In genomic region chr16:29726845-29727379, GRCh38 we compare ENCODE assay signal across 1 cellular context.
TF ChIP-seq lines count a peak whose summit lies in the region.

No MANE protein-coding gene starts in this region.

TF ChIP-seq in WTC11, 78 proteins besides CTCF, POLR2A, EP300 and RAD21 (continued from another document):
- TF ChIP-seq, protein P1, sequence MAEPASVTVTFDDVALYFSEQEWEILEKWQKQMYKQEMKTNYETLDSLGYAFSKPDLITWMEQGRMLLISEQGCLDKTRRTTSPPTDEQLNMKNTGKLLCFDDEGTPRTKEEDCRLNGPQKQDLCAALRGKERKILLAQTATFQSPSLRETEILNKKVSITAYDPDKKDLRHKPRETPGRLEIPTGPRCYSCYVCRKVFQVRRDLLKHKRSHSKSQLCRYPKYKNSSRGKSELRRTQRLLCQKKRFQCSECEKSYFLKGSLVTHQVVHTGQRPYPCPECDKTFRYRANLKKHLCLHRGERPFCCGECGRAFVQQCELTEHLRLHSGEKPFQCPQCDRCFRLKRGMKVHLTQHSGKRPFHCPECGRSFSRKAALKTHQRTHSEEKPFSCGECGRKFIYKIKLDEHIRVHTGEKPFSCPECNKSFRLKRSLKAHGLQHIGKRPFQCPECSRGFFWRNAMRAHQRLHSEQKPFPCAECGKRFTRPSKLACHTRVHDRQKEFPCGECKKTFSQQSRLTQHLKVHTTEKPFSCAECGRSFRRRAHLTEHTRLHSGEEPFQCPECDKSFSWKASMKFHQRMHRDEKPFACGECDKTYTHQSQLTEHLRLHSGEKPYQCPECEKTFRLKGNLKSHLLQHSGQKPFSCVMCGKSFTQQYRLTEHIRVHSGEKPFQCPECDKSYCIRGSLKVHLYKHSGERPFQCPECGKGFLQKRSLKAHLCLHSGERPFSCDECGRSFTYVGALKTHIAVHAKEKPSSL (CRISPR knock-in tag; conservative IDR thresholded peaks at IDR 0.05) = no peak
- TF ChIP-seq EMX1 (CRISPR knock-in tag; IDR thresholded peaks at IDR 0.05) (no peak), GABPB1 (CRISPR knock-in tag; IDR thresholded peaks at IDR 0.05) (no peak), HMGA2 (CRISPR knock-in tag; IDR thresholded peaks at IDR 0.05) (no peak), E2F4 (CRISPR knock-in tag; IDR thresholded peaks at IDR 0.05; ENCODE audit: borderline replicate concordance, low read depth) (no peak)
- TF ChIP-seq, protein P2, sequence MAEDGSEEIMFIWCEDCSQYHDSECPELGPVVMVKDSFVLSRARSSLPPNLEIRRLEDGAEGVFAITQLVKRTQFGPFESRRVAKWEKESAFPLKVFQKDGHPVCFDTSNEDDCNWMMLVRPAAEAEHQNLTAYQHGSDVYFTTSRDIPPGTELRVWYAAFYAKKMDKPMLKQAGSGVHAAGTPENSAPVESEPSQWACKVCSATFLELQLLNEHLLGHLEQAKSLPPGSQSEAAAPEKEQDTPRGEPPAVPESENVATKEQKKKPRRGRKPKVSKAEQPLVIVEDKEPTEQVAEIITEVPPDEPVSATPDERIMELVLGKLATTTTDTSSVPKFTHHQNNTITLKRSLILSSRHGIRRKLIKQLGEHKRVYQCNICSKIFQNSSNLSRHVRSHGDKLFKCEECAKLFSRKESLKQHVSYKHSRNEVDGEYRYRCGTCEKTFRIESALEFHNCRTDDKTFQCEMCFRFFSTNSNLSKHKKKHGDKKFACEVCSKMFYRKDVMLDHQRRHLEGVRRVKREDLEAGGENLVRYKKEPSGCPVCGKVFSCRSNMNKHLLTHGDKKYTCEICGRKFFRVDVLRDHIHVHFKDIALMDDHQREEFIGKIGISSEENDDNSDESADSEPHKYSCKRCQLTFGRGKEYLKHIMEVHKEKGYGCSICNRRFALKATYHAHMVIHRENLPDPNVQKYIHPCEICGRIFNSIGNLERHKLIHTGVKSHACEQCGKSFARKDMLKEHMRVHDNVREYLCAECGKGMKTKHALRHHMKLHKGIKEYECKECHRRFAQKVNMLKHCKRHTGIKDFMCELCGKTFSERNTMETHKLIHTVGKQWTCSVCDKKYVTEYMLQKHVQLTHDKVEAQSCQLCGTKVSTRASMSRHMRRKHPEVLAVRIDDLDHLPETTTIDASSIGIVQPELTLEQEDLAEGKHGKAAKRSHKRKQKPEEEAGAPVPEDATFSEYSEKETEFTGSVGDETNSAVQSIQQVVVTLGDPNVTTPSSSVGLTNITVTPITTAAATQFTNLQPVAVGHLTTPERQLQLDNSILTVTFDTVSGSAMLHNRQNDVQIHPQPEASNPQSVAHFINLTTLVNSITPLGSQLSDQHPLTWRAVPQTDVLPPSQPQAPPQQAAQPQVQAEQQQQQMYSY (CRISPR knock-in tag; IDR thresholded peaks at IDR 0.05) = no peak
